In the genomic region with DNA sequence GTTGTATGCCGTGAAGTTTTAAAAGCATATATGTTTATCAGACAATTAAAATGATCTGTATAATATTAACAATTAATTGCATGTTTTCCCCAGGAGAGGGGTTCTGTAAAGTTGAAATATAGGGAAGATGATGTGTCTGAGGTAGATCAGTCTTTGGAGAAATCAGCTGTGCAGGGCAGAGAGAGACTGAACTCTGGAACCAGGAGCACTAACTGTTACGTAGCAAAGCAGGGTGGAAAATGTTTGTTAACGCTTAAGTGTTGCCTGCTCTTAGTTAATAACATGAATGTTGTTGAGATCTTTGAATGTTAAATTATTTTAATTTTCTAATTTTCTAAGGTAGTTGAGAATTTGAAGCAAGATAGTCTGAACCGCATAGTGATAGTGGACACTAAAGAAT, we compare ENCODE assay signal across 25 cellular contexts.
"Had no signal": no experiment of that assay in that cellular context is flagged by ENCODE, and none has a peak within 500 bp of the region (broad histone marks: within the 10 kb centered on the region; RNA-seq: fewer than 3 reads in every experiment).

No MANE protein-coding gene starts in this region.

- H3K36me3 Mint-ChIP-seq: naive thymus-derived CD4-positive, alpha-beta T cell had no signal

- H3K4me1 Mint-ChIP-seq: central memory CD8-positive, alpha-beta T cell; stimulated activated naive CD8-positive, alpha-beta T cell treated with anti-CD3 and anti-CD28 coated beads, Interleukin-15, amount 100 ng/mL, for 72 hours had no signal

- H3K27ac Mint-ChIP-seq: naive thymus-derived CD4-positive, alpha-beta T cell; stimulated activated naive CD8-positive, alpha-beta T cell treated with anti-CD3 and anti-CD28 coated beads, Interleukin-15, amount 100 ng/mL, for 72 hours had no signal

- H3K27me3 Mint-ChIP-seq: central memory CD8-positive, alpha-beta T cell had no signal

- H3K4me3 ChIP-seq: coronary artery, gastrocnemius medialis, lower lobe of right lung, ovary, psoas muscle, sigmoid colon, suprapubic skin, vagina had no signal

- H3K4me3 Mint-ChIP-seq: central memory CD8-positive, alpha-beta T cell; naive thymus-derived CD4-positive, alpha-beta T cell; stimulated activated naive CD8-positive, alpha-beta T cell treated with anti-CD3 and anti-CD28 coated beads, Interleukin-15, amount 100 ng/mL, for 72 hours had no signal

- H3K4me1 ChIP-seq: gastrocnemius medialis, lower lobe of right lung, psoas muscle, sigmoid colon, suprapubic skin, vagina had no signal

- DNase-seq: dermis blood vessel endothelial cell; foreskin fibroblast; gastrocnemius medialis; head of caudate nucleus; left cardiac atrium; left ventricle myocardium superior; lower lobe of right lung; naive thymus-derived CD4-positive, alpha-beta T cell; occipital lobe; ovary; posterior cingulate gyrus; psoas muscle; right cardiac atrium; sigmoid colon; stimulated activated CD4-positive, alpha-beta T cell treated with anti-CD3 and anti-CD28 coated beads, Interleukin-15, amount 100 ng/mL, for 24 hours; stimulated activated CD4-positive, alpha-beta T cell treated with anti-CD3 and anti-CD28 coated beads, Interleukin-2, amount 100 ng/mL, for 48 hours; stimulated activated CD8-positive, alpha-beta memory T cell treated with anti-CD3 and anti-CD28 coated beads, Interleukin-4, amount 100 ng/mL, for 48 hours; stimulated activated naive CD4-positive, alpha-beta T cell; stimulated activated naive CD8-positive, alpha-beta T cell treated with anti-CD3 and anti-CD28 coated beads, Interleukin-15, amount 100 ng/mL, for 72 hours; trophoblast cell had no signal

- H3K9me3 ChIP-seq: gastrocnemius medialis, lower lobe of right lung, ovary, psoas muscle, sigmoid colon, suprapubic skin, vagina had no signal

- H3K9me3 Mint-ChIP-seq: central memory CD8-positive, alpha-beta T cell; naive thymus-derived CD4-positive, alpha-beta T cell; stimulated activated naive CD8-positive, alpha-beta T cell treated with anti-CD3 and anti-CD28 coated beads, Interleukin-15, amount 100 ng/mL, for 72 hours had no signal

- H3K27me3 ChIP-seq: gastrocnemius medialis, ovary, sigmoid colon, suprapubic skin, vagina had no signal

- H3K27ac ChIP-seq: coronary artery, gastrocnemius medialis, lower lobe of right lung, ovary, psoas muscle, sigmoid colon, suprapubic skin, vagina had no signal

- ATAC-seq: esophagus mucosa; gastrocnemius medialis; left cardiac atrium; left ventricle myocardium superior; lower lobe of right lung; naive thymus-derived CD4-positive, alpha-beta T cell; psoas muscle; right cardiac atrium; stimulated activated naive CD8-positive, alpha-beta T cell treated with anti-CD3 and anti-CD28 coated beads, Interleukin-15, amount 100 ng/mL, for 72 hours had no signal

- H3K36me3 ChIP-seq: gastrocnemius medialis, lower lobe of right lung, ovary, sigmoid colon, suprapubic skin, vagina had no signal
